Comparison of ENCODE assay signal across 18 cellular contexts in the genomic region with DNA sequence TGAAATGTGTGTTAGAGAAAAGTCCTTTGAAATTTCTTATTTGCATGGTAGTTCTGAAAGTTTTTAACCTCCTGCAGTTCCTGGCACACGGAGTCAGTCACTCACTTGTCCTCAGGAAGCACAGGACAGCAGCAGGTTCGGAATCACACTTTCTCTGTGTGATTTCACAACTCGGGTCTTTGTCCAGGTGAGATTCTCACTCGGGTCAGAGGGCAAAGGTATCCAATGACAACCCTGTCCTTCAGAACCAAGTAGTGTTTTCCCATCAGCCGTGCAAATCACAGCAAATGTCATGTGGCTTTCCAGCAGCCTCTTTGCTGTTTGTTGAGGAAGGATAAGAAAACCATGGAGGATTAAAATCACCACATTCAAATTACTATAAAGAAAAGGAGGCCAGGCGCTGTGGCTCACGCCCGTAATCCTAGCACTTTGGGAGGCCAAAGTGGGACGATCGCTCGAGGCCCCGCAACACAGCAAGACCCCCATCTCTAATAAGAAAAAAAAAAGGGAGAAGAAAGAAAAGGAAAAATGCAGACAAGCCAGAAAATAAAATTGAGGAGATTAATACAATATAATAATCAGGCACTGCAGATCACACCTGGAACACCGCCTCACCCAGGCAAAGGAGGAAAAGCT. TPM values are rescaled to one million over a fixed set of nuclear protein-coding genes. Genes with fewer than 3 reads are reported as not detected.
DNase-seq lines count a peak whose midpoint lies in the region; ATAC-seq and TF ChIP-seq lines count a peak whose summit lies in the region.
"Had no signal": no experiment of that assay in that cellular context is flagged by ENCODE, and none has a peak within 500 bp of the region (broad histone marks: within the 10 kb centered on the region; RNA-seq: fewer than 3 reads in every experiment).

No MANE protein-coding gene starts in this region.

- H3K23ac ChIP-seq in mesenchymal stem cell (ENCODE audit: low read length in 2 of 2): no peak overlapping the region

- no peak for TF ChIP-seq EP300 in Ishikawa (IDR thresholded peaks at IDR 0.05; ENCODE audit: borderline replicate concordance)

- no peak overlapping the region for H3K18ac ChIP-seq in mesenchymal stem cell (ENCODE audit: low read depth in 1 of 2, low read length in 2 of 2)

- H3K36me3 ChIP-seq in endocrine pancreas (ENCODE audit: control insufficient read depth, insufficient read depth, low read length) (no peaks in the 10 kb centered on the region), mesenchymal stem cell (ENCODE audit: control insufficient read depth in 1 of 2, insufficient read depth in 2 of 2, low read depth in 1 of 2, low read length in 2 of 2) (no peaks in the 10 kb centered on the region), stomach smooth muscle (ENCODE audit: control insufficient read depth in 2 of 2, insufficient read depth in 2 of 2, low read length in 2 of 2) (no peaks in the 10 kb centered on the region), PC-3 (ENCODE audit: low read depth, low read length) (no peaks in the 10 kb centered on the region)
- H3K36me3 ChIP-seq: BE2C had no signal

- H3K9me3 ChIP-seq in endocrine pancreas (ENCODE audit: control insufficient read depth, low read length) (no peaks in the 10 kb centered on the region), mesenchymal stem cell (ENCODE audit: control insufficient read depth, low read length) (no peaks in the 10 kb centered on the region), stomach smooth muscle (ENCODE audit: control insufficient read depth in 2 of 2, low read length in 2 of 2) (no peaks in the 10 kb centered on the region), PC-3 (ENCODE audit: low read length) (no peaks in the 10 kb centered on the region)
- H3K9me3 ChIP-seq: BE2C had no signal

- H3K36me3 Mint-ChIP-seq in activated CD4-positive, alpha-beta memory T cell treated with anti-CD3 and anti-CD28 coated beads, Interleukin-2, amount 10 ng/mL, durations not matched to agents 7 days and 5 days (ENCODE audit: low read depth): no peaks in the 10 kb centered on the region
- H3K36me3 Mint-ChIP-seq: activated naive CD4-positive, alpha-beta T cell treated with anti-CD3 and anti-CD28 coated beads, Interleukin-2, amount 50 U/mL, for 24 hours had no signal

- no peak overlapping the region for H3K14ac ChIP-seq in mesenchymal stem cell (ENCODE audit: low read length in 2 of 2)

- H3K27me3 ChIP-seq in endocrine pancreas (ENCODE audit: control insufficient read depth, insufficient read depth, low read length) (no peaks in the 10 kb centered on the region), mesenchymal stem cell (ENCODE audit: control insufficient read depth in 1 of 2, insufficient read depth in 1 of 2, low read length in 2 of 2) (no peaks in the 10 kb centered on the region), stomach smooth muscle (ENCODE audit: control insufficient read depth in 1 of 2, insufficient read depth in 2 of 2, low read length in 2 of 2) (no peaks in the 10 kb centered on the region), PC-3 (ENCODE audit: low read length) (no peaks in the 10 kb centered on the region)
- H3K27me3 ChIP-seq: BE2C had no signal

- no peak overlapping the region for H3K4me2 ChIP-seq in mesenchymal stem cell (ENCODE audit: low read length, poor library complexity, severe bottlenecking)
- no peak overlapping the region for H3K4me2 ChIP-seq in PC-3 (ENCODE audit: low read length)
- H3K4me2 ChIP-seq: KMS-11 had no signal

- H3K4ac ChIP-seq in mesenchymal stem cell (ENCODE audit: low read depth in 1 of 2, low read length in 2 of 2): no peak overlapping the region

- H3K79me1 ChIP-seq in mesenchymal stem cell (replicated peaks; ENCODE audit: low read length, poor library complexity, severe bottlenecking): peaks cover 18% of the 10 kb centered on the region

- H2BK12ac ChIP-seq in mesenchymal stem cell (ENCODE audit: low read length in 2 of 2): no peak overlapping the region

- POLR2A ChIA-PET in PC-3 (lab: Charles Lee; ENCODE audit: unreplicated experiment): no interaction called here
- POLR2A ChIA-PET in activated CD4-positive, alpha-beta memory T cell treated with anti-CD3 and anti-CD28 coated beads, Interleukin-2, amount 10 ng/mL, durations not matched to agents 7 days and 5 days (lab: Charles Lee): no interaction called here

- no peak overlapping the region for H4K91ac ChIP-seq in mesenchymal stem cell (ENCODE audit: low read length)

- H3K27me3 Mint-ChIP-seq in activated CD4-positive, alpha-beta memory T cell treated with anti-CD3 and anti-CD28 coated beads, Interleukin-2, amount 10 ng/mL, durations not matched to agents 7 days and 5 days: no peaks in the 10 kb centered on the region
- H3K27me3 Mint-ChIP-seq: activated naive CD4-positive, alpha-beta T cell treated with anti-CD3 and anti-CD28 coated beads, Interleukin-2, amount 50 U/mL, for 24 hours; central memory CD8-positive, alpha-beta T cell had no signal

- H2BK15ac ChIP-seq in mesenchymal stem cell (ENCODE audit: low read depth, poor library complexity, severe bottlenecking): no peak overlapping the region

- no peak for TF ChIP-seq RAD21 in Ishikawa (IDR thresholded peaks at IDR 0.05; ENCODE audit: low read depth)

- H3K9me3 Mint-ChIP-seq in activated CD4-positive, alpha-beta memory T cell treated with anti-CD3 and anti-CD28 coated beads, Interleukin-2, amount 10 ng/mL, durations not matched to agents 7 days and 5 days: no peaks in the 10 kb centered on the region
- H3K9me3 Mint-ChIP-seq: activated naive CD4-positive, alpha-beta T cell treated with anti-CD3 and anti-CD28 coated beads, Interleukin-2, amount 50 U/mL, for 24 hours; central memory CD8-positive, alpha-beta T cell; neural crest cell; stimulated activated naive CD8-positive, alpha-beta T cell treated with anti-CD3 and anti-CD28 coated beads, Interleukin-15, amount 100 ng/mL, for 72 hours had no signal

- H3K4me3 ChIP-seq in endocrine pancreas (ENCODE audit: control insufficient read depth, insufficient read depth, low read length): peak overlapping the region; percentile 26
- H3K4me3 ChIP-seq in mesenchymal stem cell (ENCODE audit: insufficient read depth in 1 of 2, low read depth in 1 of 2, low read length in 2 of 2): no peak overlapping the region
- H3K4me3 ChIP-seq in stomach smooth muscle (ENCODE audit: low read length in 2 of 2): peak overlapping the region; percentile 44 to 47
- H3K4me3 ChIP-seq in PC-3 (ENCODE audit: low read length): no peak overlapping the region

- no peak for ATAC-seq in PC-3
- ATAC-seq: stimulated activated naive CD8-positive, alpha-beta T cell treated with anti-CD3 and anti-CD28 coated beads, Interleukin-15, amount 100 ng/mL, for 72 hours had no signal

- no peak for TF ChIP-seq CTCF in PC-3 (conservative IDR thresholded peaks at IDR 0.05; ENCODE audit: low read depth, low read length)

- no peak overlapping the region for H2BK120ac ChIP-seq in mesenchymal stem cell (ENCODE audit: low read depth, low read length)

- 66% methylated on average over 5 of the region's 13 CpGs for WGBS in mesenchymal stem cell

- intact Hi-C loops in PC-3 (cut with micrococcal nuclease): no loop called here

- H3K4me3 Mint-ChIP-seq in activated CD4-positive, alpha-beta memory T cell treated with anti-CD3 and anti-CD28 coated beads, Interleukin-2, amount 10 ng/mL, durations not matched to agents 7 days and 5 days: no peak overlapping the region
- H3K4me3 Mint-ChIP-seq: activated naive CD4-positive, alpha-beta T cell treated with anti-CD3 and anti-CD28 coated beads, Interleukin-2, amount 50 U/mL, for 24 hours; central memory CD8-positive, alpha-beta T cell; neural crest cell; stimulated activated naive CD8-positive, alpha-beta T cell treated with anti-CD3 and anti-CD28 coated beads, Interleukin-15, amount 100 ng/mL, for 72 hours had no signal

- DNase-seq in mesenchymal stem cell (no peak), PC-3 (no peak), SHP77 treated with DMSO at 0.1 percent for 48 hours (lab: John Stamatoyannopoulos, UW) (no peak)
- DNase-seq in stimulated activated CD4-positive, alpha-beta T cell treated with anti-CD3 and anti-CD28 coated beads, Interleukin-2, amount 100 ng/mL, for 48 hours: no peak
- DNase-seq in activated CD4-positive, alpha-beta memory T cell treated with anti-CD3 and anti-CD28 coated beads, Interleukin-2, amount 10 ng/mL, durations not matched to agents 7 days and 5 days: no peak
- DNase-seq: activated CD4-positive, CD25-positive, alpha-beta regulatory T cell; BE2C; NCI-H1436; NCI-H526; stimulated activated naive CD8-positive, alpha-beta T cell treated with anti-CD3 and anti-CD28 coated beads, Interleukin-15, amount 100 ng/mL, for 72 hours had no signal

- no peak overlapping the region for H4K8ac ChIP-seq in mesenchymal stem cell (ENCODE audit: low read length)

- no TSS peak for BruUV-seq in PC-3 (replicated peaks; lab: Mats Ljungman, UMichigan)

- peaks cover 14% of the 10 kb centered on the region for H3K4me1 ChIP-seq in endocrine pancreas (ENCODE audit: control insufficient read depth, insufficient read depth, low read length)
- H3K4me1 ChIP-seq in mesenchymal stem cell (ENCODE audit: control insufficient read depth, insufficient read depth, low read depth, low read length): peaks cover 8% of the 10 kb centered on the region
- peaks cover 57% of the 10 kb centered on the region for H3K4me1 ChIP-seq in stomach smooth muscle (ENCODE audit: control insufficient read depth, insufficient read depth, low read length)
- peaks cover 4% of the 10 kb centered on the region; the same call in 1 of the 2 replicates for H3K4me1 ChIP-seq in PC-3 (ENCODE audit: insufficient read depth, low read length)

- no peak overlapping the region for H2BK5ac ChIP-seq in mesenchymal stem cell (ENCODE audit: low read depth, low read length, poor library complexity, severe bottlenecking)

- no peaks in the 10 kb centered on the region for H3K9me2 ChIP-seq in PC-3 (replicated peaks; ENCODE audit: low read length)

- H3K79me2 ChIP-seq in PC-3 (ENCODE audit: low read length): no peaks in the 10 kb centered on the region

- no peak overlapping the region for H3K27ac Mint-ChIP-seq in activated CD4-positive, alpha-beta memory T cell treated with anti-CD3 and anti-CD28 coated beads, Interleukin-2, amount 10 ng/mL, durations not matched to agents 7 days and 5 days
- H3K27ac Mint-ChIP-seq: activated naive CD4-positive, alpha-beta T cell treated with anti-CD3 and anti-CD28 coated beads, Interleukin-2, amount 50 U/mL, for 24 hours; stimulated activated naive CD8-positive, alpha-beta T cell treated with anti-CD3 and anti-CD28 coated beads, Interleukin-15, amount 100 ng/mL, for 72 hours had no signal

- H2AFZ ChIP-seq in mesenchymal stem cell (ENCODE audit: low read depth, low read length) (no peak overlapping the region), PC-3 (ENCODE audit: low read length) (no peak overlapping the region)

- H3K4me1 Mint-ChIP-seq in activated CD4-positive, alpha-beta memory T cell treated with anti-CD3 and anti-CD28 coated beads, Interleukin-2, amount 10 ng/mL, durations not matched to agents 7 days and 5 days: peaks cover 5% of the 10 kb centered on the region

- CTCF ChIA-PET in PC-3 (lab: Charles Lee): interaction anchor here (0.9 kb wide), 1 partner anchor 140 kb away, joined by 3 read pairs; no protein-coding TSS in a partner anchor
- CTCF ChIA-PET in activated CD4-positive, alpha-beta memory T cell treated with anti-CD3 and anti-CD28 coated beads, Interleukin-2, amount 10 ng/mL, durations not matched to agents 7 days and 5 days (lab: Charles Lee): interaction anchor here (0.6 to 1.9 kb wide), 2 partner anchors 160 to 382 kb away, joined by 3 to 6 read pairs; no protein-coding TSS in a partner anchor

- H3K9ac ChIP-seq in endocrine pancreas (ENCODE audit: control insufficient read depth, insufficient read depth, low read length) (no peak overlapping the region), mesenchymal stem cell (ENCODE audit: low read length) (peak overlapping the region; percentile 82), stomach smooth muscle (ENCODE audit: low read length in 2 of 2) (peak overlapping the region; percentile 1 to 54), PC-3 (ENCODE audit: low read length) (no peak overlapping the region)
- H3K9ac ChIP-seq: KMS-11 had no signal

- no peak overlapping the region for H2AK5ac ChIP-seq in mesenchymal stem cell (ENCODE audit: low read length, severe bottlenecking)

- H4K20me1 ChIP-seq in PC-3 (ENCODE audit: low read length): no peaks in the 10 kb centered on the region

- no peaks in the 10 kb centered on the region for H3F3A ChIP-seq in PC-3 (ENCODE audit: low read length, unreplicated experiment)

- no peak overlapping the region for H3K27ac ChIP-seq in mesenchymal stem cell (ENCODE audit: low read length, poor library complexity, severe bottlenecking)
- peak overlapping the region; percentile 53 for H3K27ac ChIP-seq in stomach smooth muscle (ENCODE audit: low read length)
- no peak overlapping the region for H3K27ac ChIP-seq in PC-3 (ENCODE audit: low read length)
- H3K27ac ChIP-seq: KMS-11, RWPE1 had no signal

RNA-seq across cellular contexts. Expression of gene ADCY9, which starts 22.0 kb away (rescaled TPM):
- polyA plus RNA-seq in mesenchymal stem cell (2013, experiment 1 of 2): 20.7 TPM
- polyA plus RNA-seq in mesenchymal stem cell (2013, experiment 2 of 2): 20.1 TPM
- 6.2 and 9.9 TPM in 2 replicates for total RNA-seq in PC-3 (2014; rRNA removed)
- 1 to 10 TPM; 9.0 to 9.5 TPM for total RNA-seq in activated CD4-positive, alpha-beta memory T cell treated with anti-CD3 and anti-CD28 coated beads, Interleukin-2, amount 10 ng/mL, durations not matched to agents 7 days and 5 days

Comparison
In these comparisons a context has a peak if more than half of its experiments do, and no peak if none do; other contexts are left out.
1. H3K4me3 ChIP-seq: peak in endocrine pancreas (single experiment) and stomach smooth muscle (2 of 2); none in mesenchymal stem cell (0 of 2) and PC-3 (single experiment).
2. H3K9ac ChIP-seq: peak in mesenchymal stem cell (single experiment) and stomach smooth muscle (2 of 2); none in endocrine pancreas (single experiment) and PC-3 (single experiment).